Comparison of ENCODE assay signal across 8 cellular contexts in the genomic region with DNA sequence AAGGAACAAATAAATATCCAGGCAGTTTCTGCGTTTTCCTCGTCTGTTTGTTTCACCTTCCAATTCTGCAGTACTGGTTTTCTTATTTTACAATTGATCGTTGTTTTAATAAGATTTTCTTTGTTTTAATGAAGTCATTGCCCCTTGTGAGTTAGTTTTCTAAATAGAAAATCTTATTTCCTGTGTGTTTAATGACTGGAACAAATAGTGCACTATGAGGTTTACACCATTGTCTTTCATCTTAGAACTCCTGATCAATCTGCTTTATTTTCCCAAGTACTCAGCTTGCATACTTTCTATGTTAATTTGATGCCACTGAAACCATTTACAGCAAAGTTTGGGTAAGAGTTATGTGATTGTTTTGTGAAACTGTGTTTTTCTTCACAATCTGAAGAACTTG. TPM values are rescaled to one million over a fixed set of nuclear protein-coding genes. Genes with fewer than 3 reads are reported as not detected.
DNase-seq lines count a peak whose midpoint lies in the region; ATAC-seq and TF ChIP-seq lines count a peak whose summit lies in the region.

No MANE protein-coding gene starts in this region.

- intact Hi-C loops in psoas muscle (cut with DNase I), result loop anchor here in 1 of 2 donors (10.0 kb wide), 1 partner anchor 71 kb away; no protein-coding TSS in a partner anchor

- TF ChIP-seq CTCF in WERI-Rb-1 (IDR thresholded peaks at IDR 0.05; ENCODE audit: low read depth, low read length) (no peak), fibroblast of villous mesenchyme (IDR thresholded peaks at IDR 0.05; ENCODE audit: insufficient read depth, low read depth, low read length) (no peak), psoas muscle (IDR thresholded peaks at IDR 0.05) (no peak)

- peak overlapping the region; percentile 92 for H3K27ac ChIP-seq in WERI-Rb-1
- H3K27ac ChIP-seq in psoas muscle, result peak overlapping the region; percentile 97

- DNase-seq in WERI-Rb-1 (no peak), fibroblast of villous mesenchyme (ENCODE audit: low read depth) (no peak), psoas muscle (no peak), GM19240 (ENCODE audit: insufficient read length, low spot score) (no peak), NCI-H526 (lab: John Stamatoyannopoulos, UW) (no peak), NCI-H446 treated with DMSO at 0.1 percent for 48 hours (lab: John Stamatoyannopoulos, UW) (no peak)

- H3K36me3 ChIP-seq in WERI-Rb-1 (no peaks in the 10 kb centered on the region; the same call in 1 of the 2 replicates), psoas muscle (ENCODE audit: insufficient read depth in 1 of 2, low read depth in 1 of 2) (no peaks in the 10 kb centered on the region)

- H3K27me3 ChIP-seq in WERI-Rb-1 (ENCODE audit: insufficient read depth, low read depth, severe bottlenecking), result no peaks in the 10 kb centered on the region
- no peaks in the 10 kb centered on the region for H3K27me3 ChIP-seq in psoas muscle (ENCODE audit: insufficient read depth in 3 of 3, low read length in 2 of 3)

- 10 to 13% (median 11%) methylated on average over 3 of the region's 3 CpGs for WGBS in psoas muscle, 3 donors

- no peak for ATAC-seq in psoas muscle
- no peak for ATAC-seq in GM21717 (IDR thresholded peaks at IDR 0.05; ENCODE audit: unreplicated experiment)

- no peaks in the 10 kb centered on the region for H3K9me3 ChIP-seq in WERI-Rb-1 (ENCODE audit: severe bottlenecking)
- H3K9me3 ChIP-seq in psoas muscle, result no peaks in the 10 kb centered on the region

- H3K4me3 ChIP-seq in GM08714 (ENCODE audit: low read length), result peak overlapping the region; percentile 43
- peak overlapping the region; percentile 92 for H3K4me3 ChIP-seq in WERI-Rb-1 (ENCODE audit: low read depth, low read length)
- H3K4me3 ChIP-seq in fibroblast of villous mesenchyme (ENCODE audit: low read depth, low read length), result peak overlapping the region; percentile 84
- peak overlapping the region; percentile 85 for H3K4me3 ChIP-seq in psoas muscle

- H3K4me1 ChIP-seq in psoas muscle, result peaks cover 52% of the 10 kb centered on the region

RNA-seq across cellular contexts. Expression of a gene that starts 1.3 kb away (rescaled TPM):
- 13.9 and 15.5 TPM in 2 replicates for total RNA-seq in fibroblast of villous mesenchyme
- 10 to 100 TPM; 41.2 to 64.9 (median 57.4) TPM for total RNA-seq in psoas muscle
- polyA plus RNA-seq in psoas muscle, result 10 to 100 TPM; 29.5 to 75.3 (median 36.2) TPM
